In the genomic region with DNA sequence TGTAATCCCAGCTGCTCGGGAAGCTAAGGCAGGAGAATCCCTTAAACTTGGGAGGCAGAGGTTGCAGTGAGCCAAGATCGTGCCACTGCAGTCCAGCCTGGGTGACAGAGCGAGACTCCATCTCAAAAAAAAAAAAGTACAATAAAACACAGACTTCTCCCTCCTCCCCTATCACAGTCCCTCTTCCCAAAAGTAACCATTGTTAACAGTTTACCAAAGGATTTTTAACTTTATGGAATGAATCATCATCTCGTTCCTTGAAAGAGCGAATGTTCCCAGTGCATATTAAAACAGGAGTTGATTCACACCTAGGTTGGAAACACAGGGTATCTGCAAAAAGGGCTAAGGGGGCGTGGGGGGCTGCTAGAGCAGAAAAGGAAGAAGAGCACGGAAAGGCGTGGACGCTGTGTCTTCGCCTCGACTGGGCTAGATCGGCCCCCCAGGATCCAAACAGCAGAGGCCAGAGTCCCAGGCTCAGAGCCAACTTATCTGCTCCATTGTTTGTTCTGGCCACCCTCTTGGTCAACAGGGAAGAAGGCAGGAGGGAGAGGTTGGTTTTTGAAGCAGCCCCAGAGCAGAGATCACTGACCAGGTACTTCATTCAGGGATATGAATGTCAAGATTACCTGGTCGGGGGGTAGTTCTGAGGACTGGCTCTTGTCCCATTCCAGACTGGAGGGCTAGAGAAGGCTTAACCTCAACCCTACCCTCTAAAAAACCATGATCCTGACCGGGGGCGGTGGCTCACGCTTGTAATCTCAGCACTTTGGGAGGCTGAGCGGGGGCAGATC, we compare ENCODE assay signal across 13 cellular contexts. TPM values are rescaled to one million over a fixed set of nuclear protein-coding genes. Genes with fewer than 3 reads are reported as not detected.
A peak's percentile ranks its signal among the peaks of the same experiment; 100 is the strongest.
DNase-seq lines count a peak whose midpoint lies in the region; ATAC-seq and TF ChIP-seq lines count a peak whose summit lies in the region.
"Had no signal": no experiment of that assay in that cellular context is flagged by ENCODE, and none has a peak within 500 bp of the region (broad histone marks: within the 10 kb centered on the region; RNA-seq: fewer than 3 reads in every experiment).

No MANE protein-coding gene starts in this region.

- WGBS in SK-N-SH (ENCODE audit: low lambda C conversion rate): 78% methylated on average over 17 of the region's 17 CpGs
- WGBS in right cardiac atrium: 38% methylated on average over 17 of the region's 17 CpGs
- 23 to 72% methylated on average over 17 of the region's 17 CpGs for WGBS in sigmoid colon, 2 donors

- peak overlapping the region; percentile 25; the same call in 1 of the 2 replicates for H3K4me2 ChIP-seq in SK-N-SH

- TF ChIP-seq POLR2A in sigmoid colon (IDR thresholded peaks at IDR 0.05): no peak

- CTCF ChIA-PET in SK-N-SH (lab: Yijun Ruan, JAX): interaction anchor here (1.0 to 2.3 kb wide), 2 partner anchors 124 to 154 kb away, joined by 5 to 12 read pairs; no protein-coding TSS in a partner anchor

- peaks cover 61% of the 10 kb centered on the region for H3K4me1 Mint-ChIP-seq in CD14-positive monocyte

- H3K36me3 Mint-ChIP-seq in CD14-positive monocyte: peaks cover 8 to 17% of the 10 kb centered on the region in 2 donors

- H3K9me2 ChIP-seq in SK-N-SH: no peaks in the 10 kb centered on the region

- POLR2A ChIA-PET in SK-N-SH (lab: Yijun Ruan, JAX): no interaction called here

- peaks cover 0 to 26% (median 10%) of the 10 kb centered on the region in 3 donors for H3K27me3 Mint-ChIP-seq in CD14-positive monocyte (ENCODE audit: low read depth in 3 of 3)

- H3K36me3 ChIP-seq in SK-N-SH (replicated peaks in 1 of 2; ENCODE audit: control insufficient read depth in 1 of 2, insufficient read depth in 2 of 2, low read length in 1 of 2) (peaks cover 0 to 4% of the 10 kb centered on the region in 2 experiments), sigmoid colon (no peaks in the 10 kb centered on the region)
- H3K36me3 ChIP-seq: adrenal gland; BLaER1 treated with 17β-estradiol and CSF1 and Interleukin-3, amounts not matched to agents 10 nM and 100 nM had no signal

- H3K9ac ChIP-seq in SK-N-SH: no peak overlapping the region

- H3K27ac Mint-ChIP-seq in CD14-positive monocyte: peak overlapping the region in 4 of 7 donors; percentile 25 to 87 (median 71)
- H3K27ac Mint-ChIP-seq: activated CD8-positive, alpha-beta T cell treated with anti-CD3 and anti-CD28 coated beads for 36 hours had no signal

- TF ChIP-seq CTCF in CD14-positive monocyte (IDR thresholded peaks at IDR 0.05): no peak
- TF ChIP-seq CTCF in SK-N-SH (IDR thresholded peaks at IDR 0.05): no peak
- TF ChIP-seq CTCF in sigmoid colon (IDR thresholded peaks at IDR 0.05): no peak

- intact Hi-C loops in CD14-positive monocyte (cut with micrococcal nuclease) (loop anchor here in 1 of 2 donors (10.0 kb wide), 1 partner anchor 124 kb away; no protein-coding TSS in a partner anchor), right cardiac atrium (cut with DNase I) (loop anchor here in 3 of 4 donors (10.0 kb wide), 2 partner anchors 144 to 154 kb away; no protein-coding TSS in a partner anchor), sigmoid colon (cut with DNase I) (no loop called here)

- ATAC-seq in right cardiac atrium: no peak
- ATAC-seq: activated CD8-positive, alpha-beta T cell treated with anti-CD3 and anti-CD28 coated beads for 36 hours had no signal

- peaks cover 18% of the 10 kb centered on the region for H4K20me1 ChIP-seq in SK-N-SH (ENCODE audit: insufficient read depth)

- peak overlapping the region in 1 of 2 donors; percentile 86 for H3K4me3 Mint-ChIP-seq in CD14-positive monocyte
- H3K4me3 Mint-ChIP-seq: activated CD8-positive, alpha-beta T cell treated with anti-CD3 and anti-CD28 coated beads for 36 hours had no signal

- peaks cover 0 to 3% (median 0%) of the 10 kb centered on the region in 7 donors for H3K9me3 Mint-ChIP-seq in CD14-positive monocyte
- H3K9me3 Mint-ChIP-seq: activated CD8-positive, alpha-beta T cell treated with anti-CD3 and anti-CD28 coated beads for 36 hours had no signal

- H3K27me3 ChIP-seq in SK-N-SH (ENCODE audit: insufficient read depth) (no peaks in the 10 kb centered on the region), right cardiac atrium (ENCODE audit: control insufficient read depth, insufficient read depth) (no peaks in the 10 kb centered on the region), sigmoid colon (no peaks in the 10 kb centered on the region)
- H3K27me3 ChIP-seq: adrenal gland had no signal

- H2AFZ ChIP-seq in SK-N-SH (ENCODE audit: low read depth): no peak overlapping the region

- TF ChIP-seq EP300 in SK-N-SH (IDR thresholded peaks at IDR 0.05; ENCODE audit: borderline replicate concordance in 1 of 2, low read depth in 1 of 2, low read length in 1 of 2) (no peak), sigmoid colon (IDR thresholded peaks at IDR 0.05) (no peak)

- H3K4me1 ChIP-seq in SK-N-SH (ENCODE audit: control insufficient read depth in 1 of 2, insufficient read depth in 2 of 2, low read depth in 1 of 2, low read length in 1 of 2) (peaks cover 27 to 31% of the 10 kb centered on the region in 2 experiments; a peak in 3 of 4 replicates), right cardiac atrium (ENCODE audit: control insufficient read depth, insufficient read depth, low read length) (peaks cover 17% of the 10 kb centered on the region), sigmoid colon (peaks cover 0 to 61% (median 53%) of the 10 kb centered on the region in 4 donors)

- H3K9me3 ChIP-seq in SK-N-SH (no peaks in the 10 kb centered on the region), right cardiac atrium (ENCODE audit: control insufficient read depth, low read length) (no peaks in the 10 kb centered on the region), sigmoid colon (no peaks in the 10 kb centered on the region)
- H3K9me3 ChIP-seq: adrenal gland; BLaER1 treated with 17β-estradiol and CSF1 and Interleukin-3, amounts not matched to agents 10 nM and 100 nM had no signal

- no peak for TF ChIP-seq RAD21 in SK-N-SH (IDR thresholded peaks at IDR 0.05; ENCODE audit: low read length)

- peaks cover 56% of the 10 kb centered on the region for H3K79me2 ChIP-seq in SK-N-SH (ENCODE audit: insufficient read depth)

- H3K4me3 ChIP-seq in SK-N-SH (ENCODE audit: low read depth in 2 of 2, low read length in 1 of 2) (no peak overlapping the region), right cardiac atrium (ENCODE audit: low read length) (no peak overlapping the region), sigmoid colon (no peak overlapping the region)
- H3K4me3 ChIP-seq: adrenal gland; BLaER1 treated with 17β-estradiol and CSF1 and Interleukin-3, amounts not matched to agents 10 nM and 100 nM had no signal

- peaks cover 32% of the 10 kb centered on the region for H3F3A ChIP-seq in SK-N-SH (replicated peaks; ENCODE audit: insufficient read depth)

- H3K27ac ChIP-seq in SK-N-SH (ENCODE audit: low read depth in 2 of 2, low read length in 1 of 2): no peak overlapping the region
- H3K27ac ChIP-seq in right cardiac atrium (ENCODE audit: low read length): peak overlapping the region; percentile 58
- H3K27ac ChIP-seq in sigmoid colon: peak overlapping the region; percentile 96 to 100 (median 98)
- H3K27ac ChIP-seq: BLaER1 treated with 17β-estradiol and CSF1 and Interleukin-3, amounts not matched to agents 10 nM and 100 nM had no signal

- no peak for DNase-seq in CD14-positive monocyte (ENCODE audit: low spot score)
- DNase-seq in SK-N-SH: no peak
- peak; percentile 65 to 85 (median 79) for DNase-seq in right cardiac atrium
- DNase-seq in sigmoid colon: no peak
- no peak for DNase-seq in OCI-M2 (lab: John Stamatoyannopoulos, UW; ENCODE audit: unreplicated experiment)
- DNase-seq in cerebellar cortex (ENCODE audit: low spot score): no peak
- DNase-seq in activated T-cell treated with anti-CD3 and anti-CD28 coated beads, Interleukin-2, amount 50 U/mL, for 1 hour: no peak
- DNase-seq in stimulated activated naive CD4-positive, alpha-beta T cell (lab: John Stamatoyannopoulos, UW): no peak
- DNase-seq: activated CD8-positive, alpha-beta T cell treated with anti-CD3 and anti-CD28 coated beads for 36 hours; adrenal gland; Karpas-422; stimulated activated CD4-positive, alpha-beta T cell treated with anti-CD3 and anti-CD28 coated beads, Interleukin-2, amount 100 ng/mL, for 24 hours had no signal

TF ChIP-seq in SK-N-SH, 30 proteins besides CTCF, POLR2A, EP300 and RAD21:
- no peak for TF ChIP-seq NFIC (IDR thresholded peaks at IDR 0.05; ENCODE audit: borderline replicate concordance)

RNA-seq across cellular contexts. Expression of a gene that starts 2.1 kb away (rescaled TPM):
- 100 to 1,000 TPM in 1 of 2 donors, 10 to 100 TPM in 1; 80.0 to 103 TPM for polyA plus RNA-seq in CD14-positive monocyte
- polyA plus RNA-seq in SK-N-SH (2012; rRNA removed): 57.8 and 62.3 TPM in 2 replicates
- polyA plus RNA-seq in SK-N-SH (2012; cell fraction: cytosol; rRNA removed): 49.7 and 55.0 TPM in 2 replicates
- polyA plus RNA-seq in SK-N-SH (2012; cell fraction: nucleus; rRNA removed): 78.7 and 115 TPM in 2 replicates
- total RNA-seq in right cardiac atrium: 100 to 1,000 TPM; 289 to 371 (median 320) TPM
- 78.1 TPM for polyA plus RNA-seq in right cardiac atrium
- total RNA-seq in sigmoid colon: 1,000 to 10,000 TPM in 2 of 4 donors, 100 to 1,000 TPM in 2; 751 to 1,294 (median 1,065) TPM
- polyA plus RNA-seq in sigmoid colon: 100 to 1,000 TPM in 1 of 3 donors, 10 to 100 TPM in 2; 82.3 to 141 (median 85.5) TPM

RNA-seq across cellular contexts. Expression of a gene that starts 25.0 kb away (rescaled TPM):
- polyA plus RNA-seq in CD14-positive monocyte: 100 to 1,000 TPM; 490 to 491 TPM
- 1,853 and 2,105 TPM in 2 replicates for polyA plus RNA-seq in SK-N-SH (2012; rRNA removed)
- 1,837 and 2,039 TPM in 2 replicates for polyA plus RNA-seq in SK-N-SH (2012; cell fraction: cytosol; rRNA removed)
- polyA plus RNA-seq in SK-N-SH (2012; cell fraction: nucleus; rRNA removed): 604 and 627 TPM in 2 replicates
- 1,000 to 10,000 TPM in 1 of 4 donors, 100 to 1,000 TPM in 3; 807 to 1,060 (median 897) TPM for total RNA-seq in right cardiac atrium
- polyA plus RNA-seq in right cardiac atrium: 770 TPM
- 1,000 to 10,000 TPM; 1,344 to 1,788 (median 1,576) TPM for total RNA-seq in sigmoid colon
- 1,000 to 10,000 TPM; 1,418 to 2,108 (median 1,957) TPM for polyA plus RNA-seq in sigmoid colon

RNA-seq across cellular contexts. Expression of a gene that starts 42.6 kb away (rescaled TPM):
- 1 to 10 TPM; 1.8 to 2.1 TPM for polyA plus RNA-seq in CD14-positive monocyte
- polyA plus RNA-seq in SK-N-SH (2012; rRNA removed): 27.3 and 30.0 TPM in 2 replicates
- polyA plus RNA-seq in SK-N-SH (2012; cell fraction: cytosol; rRNA removed): 10.5 and 13.8 TPM in 2 replicates
- polyA plus RNA-seq in SK-N-SH (2012; cell fraction: nucleus; rRNA removed): 97.9 and 105 TPM in 2 replicates
- total RNA-seq in right cardiac atrium: 10 to 100 TPM in 3 of 4 donors, 1 to 10 TPM in 1; 8.0 to 15.3 (median 11.5) TPM
- polyA plus RNA-seq in right cardiac atrium: 10.7 TPM
- total RNA-seq in sigmoid colon: 1 to 10 TPM; 5.4 to 7.1 (median 6.2) TPM
- polyA plus RNA-seq in sigmoid colon: 10 to 100 TPM in 1 of 3 donors, 1 to 10 TPM in 2; 5.3 to 16.8 (median 6.0) TPM

RNA-seq across cellular contexts. Expression of a gene that starts 52.9 kb away (rescaled TPM):
- polyA plus RNA-seq in CD14-positive monocyte (10 to 100 TPM; 14.0 to 17.6 TPM), SK-N-SH (2012; rRNA removed) (18.4 and 20.6 TPM in 2 replicates), right cardiac atrium (24.1 TPM), sigmoid colon (10 to 100 TPM; 28.8 to 86.3 (median 36.1) TPM)
- polyA plus RNA-seq in SK-N-SH (2012; cell fraction: cytosol; rRNA removed): 12.7 and 15.6 TPM in 2 replicates
- 57.9 and 72.2 TPM in 2 replicates for polyA plus RNA-seq in SK-N-SH (2012; cell fraction: nucleus; rRNA removed)
- total RNA-seq in right cardiac atrium (10 to 100 TPM; 34.8 to 47.6 (median 38.3) TPM), sigmoid colon (10 to 100 TPM; 50.1 to 62.2 (median 58.1) TPM)

Comparison
In these comparisons a context has a peak if more than half of its experiments do, and no peak if none do; other contexts are left out.
1. DNase-seq: peak in right cardiac atrium (3 of 3); none in CD14-positive monocyte (single experiment), SK-N-SH (single experiment), sigmoid colon (single experiment), OCI-M2 (single experiment), cerebellar cortex (single experiment), activated T-cell treated with anti-CD3 and anti-CD28 coated beads, Interleukin-2, amount 50 U/mL, for 1 hour (single experiment) and stimulated activated naive CD4-positive, alpha-beta T cell (0 of 6).
2. H3K27ac ChIP-seq: peak in right cardiac atrium (single experiment) and sigmoid colon (4 of 4); none in SK-N-SH (0 of 2).